Comparison of ENCODE assay signal across 8 cellular contexts in the genomic region with DNA sequence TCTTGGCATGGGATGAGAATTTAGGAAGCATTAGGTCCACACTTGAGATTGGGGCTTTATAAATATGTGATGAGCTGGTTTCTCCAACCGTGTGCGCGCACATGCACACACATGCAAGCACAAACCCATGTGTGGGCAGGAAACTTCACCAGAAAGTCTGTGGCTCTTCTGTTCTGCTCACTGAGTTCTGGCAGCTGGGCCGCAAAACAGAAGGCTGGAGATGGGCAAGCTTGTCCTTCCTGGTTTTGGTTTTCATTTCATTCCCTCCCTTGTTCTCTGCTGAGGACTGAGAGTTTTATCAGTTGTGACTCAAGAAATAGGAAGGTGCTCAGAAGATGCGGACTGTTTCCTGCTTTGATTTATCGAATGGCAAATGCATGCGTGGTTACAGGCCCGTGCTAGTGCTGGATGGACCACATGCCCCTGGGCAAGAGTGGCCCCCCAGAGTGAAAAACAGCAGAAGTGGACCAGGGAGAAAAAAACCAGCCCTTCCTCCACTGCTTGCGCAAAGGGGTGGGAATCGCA. TPM values are rescaled to one million over a fixed set of nuclear protein-coding genes. Genes with fewer than 3 reads are reported as not detected.
A peak's percentile ranks its signal among the peaks of the same experiment; 100 is the strongest.
DNase-seq lines count a peak whose midpoint lies in the region; FAIRE-seq and TF ChIP-seq lines count a peak whose summit lies in the region.

No MANE protein-coding gene starts in this region.

- CTCF ChIA-PET in HEK293 (lab: Yijun Ruan, JAX), result interaction anchor here (0.7 to 1.4 kb wide), 7 partner anchors 9 to 83 kb away, joined by 3 to 6 read pairs (median 3); no protein-coding TSS in a partner anchor

- H3K27ac ChIP-seq in HEK293 (ENCODE audit: extremely low read depth, low read depth, low read length) (no peak overlapping the region), spleen (peak overlapping the region in 7 of 8 donors; percentile 50 to 83 (median 77))

- H3K36me3 ChIP-seq in HEK293 (ENCODE audit: control insufficient read depth in 2 of 2, insufficient read depth in 1 of 2, low read length in 2 of 2), result no peaks in the 10 kb centered on the region; a peak in 1 of 3 replicates
- H3K36me3 ChIP-seq in spleen, result peaks cover 0 to 5% (median 0%) of the 10 kb centered on the region in 6 donors

- 38 to 55% (median 47%) methylated on average over 10 of the region's 10 CpGs for WGBS in spleen, 5 donors

- TF ChIP-seq POLR2A in GM12892 (IDR thresholded peaks at IDR 0.05; ENCODE audit: low read depth, low read length) (peak; percentile 50; the same call in 1 of the 2 replicates), spleen (IDR thresholded peaks at IDR 0.05) (no peak)

- POLR2A ChIA-PET in HEK293 (lab: Yijun Ruan, JAX), result interaction anchor here (2.0 kb wide), 1 partner anchor 14 kb away, joined by 4 read pairs; a partner anchor contains a TSS

- no peaks in the 10 kb centered on the region for H3K27me3 ChIP-seq in spleen (replicated peaks in 1 of 7)

- DNase-seq in GM12892 (ENCODE audit: insufficient read length), result no peak
- peak; percentile 40 for DNase-seq in RPMI8226
- DNase-seq in fibroblast of the aortic adventitia (ENCODE audit: low read depth), result peak; percentile 92
- DNase-seq in spleen, result peak; percentile 82
- DNase-seq in globus pallidus (ENCODE audit: low spot score), result no peak
- no peak for DNase-seq in GOT3 (lab: John Stamatoyannopoulos, UW)
- no peak for DNase-seq in HuH-7.5 (ENCODE audit: low spot score)

- peak; percentile 96 for FAIRE-seq in GM12892 (lab: Jason Lieb, UNC)

- H3K4me1 ChIP-seq in HEK293 (ENCODE audit: control insufficient read depth, insufficient read depth, low read length) (peaks cover 7% of the 10 kb centered on the region), spleen (peaks cover 55 to 100% (median 93%) of the 10 kb centered on the region in 6 donors)

- TF ChIP-seq CTCF in HEK293 (tag by site-specific recombination; IDR thresholded peaks at IDR 0.05) (no peak), fibroblast of the aortic adventitia (IDR thresholded peaks at IDR 0.05; ENCODE audit: insufficient read depth, low read length) (no peak), spleen (IDR thresholded peaks at IDR 0.05 in 8 of 11, conservative IDR thresholded peaks at IDR 0.05 in 3 of 11) (no peak)

- no peak overlapping the region for H3K4me3 ChIP-seq in HEK293 (ENCODE audit: low read depth, low read length)
- no peak overlapping the region for H3K4me3 ChIP-seq in fibroblast of the aortic adventitia (ENCODE audit: low read depth, low read length)
- peak overlapping the region in 2 of 8 donors; percentile 4 to 33 for H3K4me3 ChIP-seq in spleen

- H3K9me3 ChIP-seq in HEK293 (ENCODE audit: control insufficient read depth, insufficient read depth, low read depth, low read length), result no peaks in the 10 kb centered on the region
- H3K9me3 ChIP-seq in spleen, result no peaks in the 10 kb centered on the region

- intact Hi-C loops in spleen (cut with DNase I; ENCODE audit: low total_unique reads), result no loop called here

TF ChIP-seq in HEK293, 187 proteins besides CTCF, POLR2A, EP300 and RAD21:
- TF ChIP-seq ZNF600 (tag by site-specific recombination; IDR thresholded peaks at IDR 0.05) (0 out of 2 replicates have a peak, but pooled peaks have one; percentile 21), ZNF626 (tag by site-specific recombination; IDR thresholded peaks at IDR 0.05) (no peak)

RNA-seq across cellular contexts. Expression of a gene that starts 14.1 kb away (rescaled TPM):
- 13.9 TPM for polyA plus RNA-seq in GM12892 (2012; ENCODE audit: missing spikeins)
- total RNA-seq in fibroblast of the aortic adventitia (ENCODE audit: low replicate concordance) (1.6 and 3.3 TPM in 2 replicates), spleen (10 to 100 TPM; 22.1 to 36.3 (median 32.1) TPM)
- polyA plus RNA-seq in spleen, result 10 to 100 TPM; 17.3 to 18.8 (median 18.0) TPM

RNA-seq across cellular contexts. Expression of a gene that starts 40.8 kb away (rescaled TPM):
- polyA plus RNA-seq in GM12892 (2012; ENCODE audit: missing spikeins), result 0.74 TPM
- total RNA-seq in fibroblast of the aortic adventitia (ENCODE audit: low replicate concordance) (not detected in 2 replicates), spleen (under 1 TPM in 1 of 7 donors, not detected in 6; 0.17 TPM)
- polyA plus RNA-seq in spleen, result under 1 TPM in 2 of 3 donors, not detected in 1; 0.08 to 0.09 TPM

Comparison
In these comparisons a context has a peak if more than half of its experiments do, and no peak if none do; other contexts are left out.
1. DNase-seq: peak in RPMI8226 (single experiment), fibroblast of the aortic adventitia (single experiment) and spleen (single experiment); none in GM12892 (single experiment), globus pallidus (single experiment), GOT3 (single experiment) and HuH-7.5 (single experiment).